13 cellular contexts compared by ENCODE assay signal in genomic region chr15:65067645-65068416, GRCh38. TPM values are rescaled to one million over a fixed set of nuclear protein-coding genes. Genes with fewer than 3 reads are reported as not detected.
DNase-seq lines count a peak whose midpoint lies in the region; ATAC-seq, FAIRE-seq and TF ChIP-seq lines count a peak whose summit lies in the region.
"Had no signal": no experiment of that assay in that cellular context is flagged by ENCODE, and none has a peak within 500 bp of the region (broad histone marks: within the 10 kb centered on the region; RNA-seq: fewer than 3 reads in every experiment).

Gene RASL12, minus strand, starts transcription at chr15:65067991. Its CDS starts 156 bp downstream, at chr15:65067835.

- no peaks in the 10 kb centered on the region for H3K36me3 Mint-ChIP-seq in nephron progenitor cell (ENCODE audit: low read depth)

- FAIRE-seq in A549 (lab: Jason Lieb, UNC) (no peak), GM12892 (lab: Jason Lieb, UNC) (no peak)
- FAIRE-seq: D721Med had no signal

- H3K27ac ChIP-seq in A549 (peak within 1 kb of the TSS; percentile 47 to 71; a peak in 5 of 6 replicates), Panc1 (ENCODE audit: low read length) (no peak within 1 kb of the TSS)
- H3K27ac ChIP-seq: HL-60 had no signal

- ATAC-seq in A549 (peak in 1 of 2 experiments; percentile 16; a peak in 2 of 6 replicates), Panc1 (peak; percentile 53), Right ventricle myocardium inferior (peak; percentile 16), HG03045 (IDR thresholded peaks at IDR 0.05; ENCODE audit: unreplicated experiment) (no peak), GM19035 (IDR thresholded peaks at IDR 0.05; ENCODE audit: unreplicated experiment) (no peak)

- WGBS in A549 (ENCODE audit: missing lambda C conversion rate), result 47% methylated on average over 23 of the region's 66 CpGs

- peaks cover 10% of the 10 kb centered on the region for H3K27me3 Mint-ChIP-seq in nephron progenitor cell (ENCODE audit: low read depth, poor library complexity)

- peak within 1 kb of the TSS; percentile 82 for H3K4me2 ChIP-seq in A549

- H3K4me1 ChIP-seq in A549 (peaks cover 5% of the 10 kb centered on the region; the same call in 2 of the 3 replicates), Panc1 (ENCODE audit: control insufficient read depth, insufficient read depth, low read length) (no peaks in the 10 kb centered on the region)

- H3K36me3 ChIP-seq in Panc1 (ENCODE audit: control insufficient read depth, insufficient read depth, low read length), result no peaks in the 10 kb centered on the region

- peaks cover 6% of the 10 kb centered on the region; the same call in 1 of the 2 replicates for H3K27me3 ChIP-seq in Panc1 (ENCODE audit: control insufficient read depth, insufficient read depth, low read length)

- intact Hi-C loops in Panc1 (cut with micrococcal nuclease; ENCODE audit: unreplicated experiment) (loop anchor here (1.0 kb wide), 1 partner anchor 8 kb away; the partner anchor contains the start of gene KBTBD13), Right ventricle myocardium inferior (cut with DNase I) (no loop called here)

- CTCF ChIA-PET in A549 (lab: Yijun Ruan, JAX), result interaction anchor here (0.6 to 33.7 kb wide), 7 partner anchors 6 to 864 kb away, joined by 3 to 1280 read pairs (median 7); partner anchors contain the start of genes KBTBD13, RASL12 and SLC51B
- CTCF ChIA-PET in Panc1 (lab: Charles Lee), result interaction anchor here (1.8 kb wide), 1 partner anchor 10 kb away, joined by 4 read pairs; no protein-coding TSS in a partner anchor

- H3K4me3 Mint-ChIP-seq in nephron progenitor cell, result peak within 1 kb of the TSS; percentile 88

- no peak for TF ChIP-seq RAD21 in A549 (conservative IDR thresholded peaks at IDR 0.05 in 1 of 2, IDR thresholded peaks at IDR 0.05 in 1 of 2)

- BruUV-seq in Panc1 (replicated peaks; lab: Mats Ljungman, UMichigan), result no TSS peak

- H3K4me3 ChIP-seq in A549 (peak within 1 kb of the TSS; percentile 38), Panc1 (ENCODE audit: low read depth in 2 of 2, low read length in 2 of 2) (peak within 1 kb of the TSS; percentile 23 to 32; a peak in 3 of 4 replicates)

- POLR2A ChIA-PET in A549 (lab: Yijun Ruan, JAX), result interaction anchor here (0.5 kb wide), 1 partner anchor 206 kb away, joined by 3 read pairs; no protein-coding TSS in a partner anchor
- POLR2A ChIA-PET in Panc1 (lab: Charles Lee), result no interaction called here

- peak within 1 kb of the TSS; percentile 21 for H3K27ac Mint-ChIP-seq in nephron progenitor cell

- H3K9me3 Mint-ChIP-seq in nephron progenitor cell, result peaks cover 2% of the 10 kb centered on the region

- in situ Hi-C loops in Panc1 (cut with HindIII; ENCODE audit: low pct_unique_long_range_greater_than_20kb, low sequenced_read_pairs), result no loop called here

- DNase-seq in A549 (ENCODE audit: low read depth in 1 of 2, low spot score in 1 of 2), result no peak
- DNase-seq in Panc1 (ENCODE audit: low read depth, low spot score), result no peak
- no peak for DNase-seq in Right ventricle myocardium inferior (ENCODE audit: missing footprints)
- DNase-seq in nephron progenitor cell, result peak; percentile 75
- no peak for DNase-seq in GF-D8 (lab: John Stamatoyannopoulos, UW)
- DNase-seq in GM12892 (ENCODE audit: insufficient read length), result no peak
- DNase-seq: stimulated activated naive CD4-positive, alpha-beta T cell had no signal

- no peak for TF ChIP-seq EP300 in A549 (IDR thresholded peaks at IDR 0.05)

- TF ChIP-seq POLR2A in A549 (IDR thresholded peaks at IDR 0.05; ENCODE audit: low read length) (no peak), GM12892 (IDR thresholded peaks at IDR 0.05; ENCODE audit: low read depth, low read length) (no peak)

- TF ChIP-seq CTCF in A549 (IDR thresholded peaks at IDR 0.05) (no peak), Panc1 (IDR thresholded peaks at IDR 0.05) (no peak), nephron progenitor cell (IDR thresholded peaks at IDR 0.05) (no peak)

- peaks cover 80% of the 10 kb centered on the region for H3K4me1 Mint-ChIP-seq in nephron progenitor cell

- no peaks in the 10 kb centered on the region for H3K9me3 ChIP-seq in A549
- no peaks in the 10 kb centered on the region for H3K9me3 ChIP-seq in Panc1 (ENCODE audit: control insufficient read depth, insufficient read depth, low read depth, low read length)

TF ChIP-seq in A549, 52 proteins besides CTCF, POLR2A, EP300 and RAD21:
- TF ChIP-seq REST (IDR thresholded peaks at IDR 0.05) (no peak), HOXB13 (CRISPR knock-in tag; IDR thresholded peaks at IDR 0.05; ENCODE audit: low read depth) (no peak), SREBF2 (IDR thresholded peaks at IDR 0.05) (no peak), ZFP36 (IDR thresholded peaks at IDR 0.05; ENCODE audit: borderline replicate concordance, partially characterized antibody) (peak; percentile 25)

RNA-seq across cellular contexts. Expression of gene RASL12, which starts in this region (rescaled TPM):
- polyA plus RNA-seq in A549 (2011; rRNA removed) (0.08 and 0.28 TPM in 2 replicates), A549 (2017; fragmentation: RNase III; extraction: RNeasy Plus Mini Kit Qiagen cat#74134 plus additional on column Dnase treatment) (0.12 to 0.34 TPM (median 0.18 TPM) in 3 replicates)
- 0.11 and 0.21 TPM in 2 replicates for polyA plus RNA-seq in A549 (2012; cell fraction: cytosol; rRNA removed)
- polyA plus RNA-seq in A549 (2012; cell fraction: nucleus; rRNA removed), result 0.16 and 0.17 TPM in 2 replicates
- 0.19 and 0.29 TPM in 2 replicates for polyA minus RNA-seq in A549 (2011; rRNA and poly(A)+ RNA removed)
- total RNA-seq in Panc1 (2021; ENCODE audit: unreplicated experiment) (0.67 TPM), Right ventricle myocardium inferior (23.3 TPM)
- polyA plus RNA-seq in Panc1 (2012; ENCODE audit: insufficient read length), result 0.85 TPM
- polyA plus RNA-seq in GM12892 (2012; ENCODE audit: missing spikeins), result not detected
- total RNA-seq: mononuclear cell, OCI-LY7 had no signal

Comparison
In these comparisons a context has a peak if more than half of its experiments do, and no peak if none do; other contexts are left out.
1. RNA of gene RASL12 (total RNA-seq): 23.3 TPM in Right ventricle myocardium inferior (single experiment); 0.67 TPM in Panc1 (single experiment); every median in the first group is over 10 times any median in the second.
2. Peak in ATAC-seq and H3K4me3 ChIP-seq in Panc1; RNA of the gene not detected or under 1 TPM.